33 cellular contexts compared by ENCODE assay signal in the genomic region with DNA sequence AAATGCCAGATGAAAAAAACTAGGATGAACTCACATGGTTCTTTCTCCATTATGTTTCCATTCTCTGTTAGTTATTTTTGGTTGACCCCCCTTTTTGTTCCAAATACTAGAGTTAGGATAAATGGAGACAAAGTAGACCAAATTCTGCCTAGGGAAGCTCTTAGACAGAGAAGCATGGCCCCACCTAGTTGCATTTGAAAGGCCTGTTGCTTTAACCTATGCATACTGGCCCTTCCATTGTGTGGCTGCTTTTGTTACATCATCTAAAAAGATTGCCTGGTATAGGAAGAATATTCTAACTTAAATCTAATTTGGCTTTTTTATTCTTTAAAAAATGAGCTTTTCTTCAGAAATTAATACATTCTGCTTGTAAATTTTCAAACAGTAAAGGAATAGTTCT.
"Had no signal": no experiment of that assay in that cellular context is flagged by ENCODE, and none has a peak within 500 bp of the region (broad histone marks: within the 10 kb centered on the region; RNA-seq: fewer than 3 reads in every experiment).

No MANE protein-coding gene starts in this region.

- H3K4me3 ChIP-seq: cardiac muscle cell, PC-9 had no signal

- ATAC-seq: activated CD8-positive, alpha-beta memory T cell treated with anti-CD3 and anti-CD28 coated beads, Interleukin-2, amount 10 ng/mL, durations not matched to agents 7 days and 5 days; Right ventricle myocardium inferior; SK-N-SH treated with all-trans-retinoic acid at 6 μM for 48 hours; T-cell had no signal

- H3K9me3 Mint-ChIP-seq: activated CD4-positive, alpha-beta memory T cell treated with anti-CD3 and anti-CD28 coated beads, Interleukin-2, amount 10 ng/mL, durations not matched to agents 7 days and 5 days; activated naive CD4-positive, alpha-beta T cell treated with anti-CD3 and anti-CD28 coated beads, Interleukin-2, amount 10 ng/mL, durations not matched to agents 7 days and 5 days had no signal

- H3K4me1 Mint-ChIP-seq: activated CD4-positive, alpha-beta memory T cell treated with anti-CD3 and anti-CD28 coated beads, Interleukin-2, amount 10 ng/mL, durations not matched to agents 7 days and 5 days; activated CD8-positive, alpha-beta memory T cell treated with anti-CD3 and anti-CD28 coated beads, Interleukin-2, amount 10 ng/mL, durations not matched to agents 7 days and 5 days; activated naive CD4-positive, alpha-beta T cell treated with anti-CD3 and anti-CD28 coated beads, Interleukin-2, amount 10 ng/mL, durations not matched to agents 7 days and 5 days; T-cell had no signal

- H3K27ac Mint-ChIP-seq: activated CD4-positive, alpha-beta memory T cell treated with anti-CD3 and anti-CD28 coated beads, Interleukin-2, amount 10 ng/mL, durations not matched to agents 7 days and 5 days; activated CD8-positive, alpha-beta memory T cell treated with anti-CD3 and anti-CD28 coated beads, Interleukin-2, amount 10 ng/mL, durations not matched to agents 7 days and 5 days; activated naive CD4-positive, alpha-beta T cell treated with anti-CD3 and anti-CD28 coated beads, Interleukin-2, amount 10 ng/mL, durations not matched to agents 7 days and 5 days; activated naive CD8-positive, alpha-beta T cell; T-cell had no signal

- H3K4me3 Mint-ChIP-seq: activated CD4-positive, alpha-beta memory T cell treated with anti-CD3 and anti-CD28 coated beads, Interleukin-2, amount 10 ng/mL, durations not matched to agents 7 days and 5 days; activated CD8-positive, alpha-beta memory T cell treated with anti-CD3 and anti-CD28 coated beads, Interleukin-2, amount 10 ng/mL, durations not matched to agents 7 days and 5 days; activated naive CD4-positive, alpha-beta T cell treated with anti-CD3 and anti-CD28 coated beads, Interleukin-2, amount 10 ng/mL, durations not matched to agents 7 days and 5 days; activated naive CD8-positive, alpha-beta T cell; T-cell had no signal

- H3K27me3 Mint-ChIP-seq: activated CD4-positive, alpha-beta memory T cell treated with anti-CD3 and anti-CD28 coated beads, Interleukin-2, amount 10 ng/mL, durations not matched to agents 7 days and 5 days; activated CD8-positive, alpha-beta memory T cell treated with anti-CD3 and anti-CD28 coated beads, Interleukin-2, amount 10 ng/mL, durations not matched to agents 7 days and 5 days; activated naive CD4-positive, alpha-beta T cell treated with anti-CD3 and anti-CD28 coated beads, Interleukin-2, amount 10 ng/mL, durations not matched to agents 7 days and 5 days; T-cell had no signal

- DNase-seq: activated CD4-positive, alpha-beta memory T cell treated with anti-CD3 and anti-CD28 coated beads, Interleukin-2, amount 10 ng/mL, durations not matched to agents 7 days and 5 days; activated CD4-positive, alpha-beta T cell treated with anti-CD3 and anti-CD28 coated beads for 1 hour; activated CD4-positive, alpha-beta T cell treated with anti-CD3 and anti-CD28 coated beads for 48 hours; activated CD4-positive, CD25-positive, alpha-beta regulatory T cell; activated CD8-positive, alpha-beta memory T cell treated with anti-CD3 and anti-CD28 coated beads for 24 hours; activated CD8-positive, alpha-beta memory T cell treated with anti-CD3 and anti-CD28 coated beads, Interleukin-2, amount 10 ng/mL, durations not matched to agents 7 days and 5 days; activated CD8-positive, alpha-beta memory T cell treated with anti-CD3 and anti-CD28 coated beads, Interleukin-2, amount 50 U/mL, for 48 hours; activated effector memory CD4-positive, alpha-beta T cell treated with Interleukin-2 at 50 U/mL for 16 hours; activated naive CD4-positive, alpha-beta T cell treated with anti-CD3 and anti-CD28 coated beads, Interleukin-2, amount 10 ng/mL, durations not matched to agents 7 days and 5 days; activated T-cell treated with anti-CD3 and anti-CD28 coated beads, Interleukin-2, amount 50 U/mL, for 48 hours; amniotic stem cell; aorta; MM.1S; MV-4-11; NCI-H1092; NCI-H1436 treated with DMSO at 0.1 percent for 48 hours; NCI-H1694 treated with DMSO at 0.1 percent for 48 hours; NCI-H2029; NCI-H345; NCI-H524 treated with DMSO at 0.1 percent for 48 hours; NK-92 treated with Interleukin-12 subunit alpha and Interleukin-12 subunit beta, amount 100 ng/mL, for 24 hours; PC-9; SIG-M5; T-cell; T-helper 2 cell; T-helper 9 cell had no signal

- H3K36me3 Mint-ChIP-seq: activated CD8-positive, alpha-beta memory T cell treated with anti-CD3 and anti-CD28 coated beads, Interleukin-2, amount 10 ng/mL, durations not matched to agents 7 days and 5 days; activated naive CD4-positive, alpha-beta T cell treated with anti-CD3 and anti-CD28 coated beads, Interleukin-2, amount 10 ng/mL, durations not matched to agents 7 days and 5 days; activated naive CD8-positive, alpha-beta T cell; T-cell had no signal

- H3K27ac ChIP-seq: cardiac muscle cell, KMS-11, PC-9, RWPE1, VCaP had no signal

- H3K27me3 ChIP-seq: cardiac muscle cell had no signal

- H3K36me3 ChIP-seq: cardiac muscle cell had no signal
